Comparison of ENCODE assay signal across 9 cellular contexts in genomic region chr3:25913179-25913578, GRCh38.
"Had no signal": no experiment of that assay in that cellular context is flagged by ENCODE, and none has a peak within 500 bp of the region (broad histone marks: within the 10 kb centered on the region; RNA-seq: fewer than 3 reads in every experiment).

No MANE protein-coding gene starts in this region.

- DNase-seq: GM23248, GOT3, H7, HFFc6 had no signal

- H3K4me3 Mint-ChIP-seq: HFFc6, IgD-negative memory B cell had no signal

- H3K27ac Mint-ChIP-seq: HFFc6, IgD-negative memory B cell had no signal

- H3K36me3 ChIP-seq: HAP-1 had no signal

- H3K27me3 Mint-ChIP-seq: IgD-negative memory B cell had no signal

- H3K4me1 Mint-ChIP-seq: IgD-negative memory B cell had no signal

- ATAC-seq: HCT116, HepG2 had no signal

- FAIRE-seq: HepG2 had no signal

- H3K36me3 Mint-ChIP-seq: IgD-negative memory B cell had no signal

- H3K9me3 ChIP-seq: HAP-1 had no signal

- H3K27ac ChIP-seq: GM23248, HL-60 had no signal

- H3K9ac ChIP-seq: GM23248 had no signal

- H3K4me1 ChIP-seq: HAP-1 had no signal

- H3K4me3 ChIP-seq: GM23248, HAP-1 had no signal

- H2AFZ ChIP-seq: GM23248 had no signal
